In genomic region chr13:97276862-97277269, GRCh38 we compare ENCODE assay signal across 2 cellular contexts.
TF ChIP-seq lines count a peak whose summit lies in the region.

No MANE protein-coding gene starts in this region.

TF ChIP-seq in HCT116, 20 proteins besides CTCF, POLR2A, EP300 and RAD21 (continued from another document):
- TF ChIP-seq MAX (IDR thresholded peaks at IDR 0.05): no peak
- no peak for TF ChIP-seq CEBPB (IDR thresholded peaks at IDR 0.05; ENCODE audit: low read depth)
- TF ChIP-seq EZH2 (IDR thresholded peaks at IDR 0.05): no peak
- TF ChIP-seq REST (IDR thresholded peaks at IDR 0.05; ENCODE audit: low read depth): no peak
- no peak for TF ChIP-seq ZBTB33 (IDR thresholded peaks at IDR 0.05; ENCODE audit: extremely low read depth, insufficient replicate concordance, low read length)
- TF ChIP-seq SIN3A (IDR thresholded peaks at IDR 0.05; ENCODE audit: low read depth): no peak
- no peak for TF ChIP-seq EZH2phosphoT487 (IDR thresholded peaks at IDR 0.05; ENCODE audit: borderline replicate concordance)
- no peak for TF ChIP-seq POLR2AphosphoS5 (IDR thresholded peaks at IDR 0.05; ENCODE audit: low read depth, low read length)
- TF ChIP-seq EGR1 (IDR thresholded peaks at IDR 0.05; ENCODE audit: low read depth): no peak
- TF ChIP-seq ELF1 (IDR thresholded peaks at IDR 0.05; ENCODE audit: borderline replicate concordance, low read depth): no peak

TF ChIP-seq in GM12878, 131 proteins besides CTCF, POLR2A, EP300 and RAD21 (continued from another document):
- TF ChIP-seq, protein P1, sequence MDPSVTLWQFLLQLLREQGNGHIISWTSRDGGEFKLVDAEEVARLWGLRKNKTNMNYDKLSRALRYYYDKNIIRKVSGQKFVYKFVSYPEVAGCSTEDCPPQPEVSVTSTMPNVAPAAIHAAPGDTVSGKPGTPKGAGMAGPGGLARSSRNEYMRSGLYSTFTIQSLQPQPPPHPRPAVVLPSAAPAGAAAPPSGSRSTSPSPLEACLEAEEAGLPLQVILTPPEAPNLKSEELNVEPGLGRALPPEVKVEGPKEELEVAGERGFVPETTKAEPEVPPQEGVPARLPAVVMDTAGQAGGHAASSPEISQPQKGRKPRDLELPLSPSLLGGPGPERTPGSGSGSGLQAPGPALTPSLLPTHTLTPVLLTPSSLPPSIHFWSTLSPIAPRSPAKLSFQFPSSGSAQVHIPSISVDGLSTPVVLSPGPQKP (IDR thresholded peaks at IDR 0.05; ENCODE audit: low read depth, low read length): no peak
